ENCODE assay signal across 1 cellular context in the genomic region with DNA sequence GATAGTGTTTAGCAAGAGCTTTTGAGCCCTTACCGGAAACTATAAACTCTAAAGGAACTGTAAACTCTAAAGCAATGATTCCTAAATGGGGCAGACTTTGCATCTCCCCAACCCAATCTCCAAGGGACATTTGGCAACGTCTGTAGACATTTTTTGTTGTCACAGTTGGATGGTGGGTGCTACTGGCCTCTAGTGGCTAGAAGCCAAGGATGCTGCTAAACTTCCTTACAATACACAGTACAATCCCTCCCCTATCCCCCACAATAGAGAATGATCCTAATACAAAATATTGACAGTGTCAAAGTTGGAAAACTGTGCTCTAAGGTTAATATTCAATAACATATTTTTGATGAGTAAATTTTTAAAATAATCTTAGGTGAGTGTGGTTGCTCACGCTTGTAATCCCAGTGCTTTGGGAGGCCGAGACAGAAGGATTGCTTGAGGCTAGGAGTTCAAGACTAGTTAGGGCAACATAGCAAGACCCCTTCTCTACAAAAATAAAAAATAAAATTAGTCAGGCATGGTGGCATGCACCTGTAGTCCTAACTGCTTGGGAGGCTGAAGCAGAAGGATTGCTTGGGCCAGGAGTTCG.
TF ChIP-seq lines count a peak whose summit lies in the region.

No MANE protein-coding gene starts in this region.

TF ChIP-seq in GM12878, 131 proteins besides CTCF, POLR2A, EP300 and RAD21 (continued from another document):
- TF ChIP-seq, protein P1, sequence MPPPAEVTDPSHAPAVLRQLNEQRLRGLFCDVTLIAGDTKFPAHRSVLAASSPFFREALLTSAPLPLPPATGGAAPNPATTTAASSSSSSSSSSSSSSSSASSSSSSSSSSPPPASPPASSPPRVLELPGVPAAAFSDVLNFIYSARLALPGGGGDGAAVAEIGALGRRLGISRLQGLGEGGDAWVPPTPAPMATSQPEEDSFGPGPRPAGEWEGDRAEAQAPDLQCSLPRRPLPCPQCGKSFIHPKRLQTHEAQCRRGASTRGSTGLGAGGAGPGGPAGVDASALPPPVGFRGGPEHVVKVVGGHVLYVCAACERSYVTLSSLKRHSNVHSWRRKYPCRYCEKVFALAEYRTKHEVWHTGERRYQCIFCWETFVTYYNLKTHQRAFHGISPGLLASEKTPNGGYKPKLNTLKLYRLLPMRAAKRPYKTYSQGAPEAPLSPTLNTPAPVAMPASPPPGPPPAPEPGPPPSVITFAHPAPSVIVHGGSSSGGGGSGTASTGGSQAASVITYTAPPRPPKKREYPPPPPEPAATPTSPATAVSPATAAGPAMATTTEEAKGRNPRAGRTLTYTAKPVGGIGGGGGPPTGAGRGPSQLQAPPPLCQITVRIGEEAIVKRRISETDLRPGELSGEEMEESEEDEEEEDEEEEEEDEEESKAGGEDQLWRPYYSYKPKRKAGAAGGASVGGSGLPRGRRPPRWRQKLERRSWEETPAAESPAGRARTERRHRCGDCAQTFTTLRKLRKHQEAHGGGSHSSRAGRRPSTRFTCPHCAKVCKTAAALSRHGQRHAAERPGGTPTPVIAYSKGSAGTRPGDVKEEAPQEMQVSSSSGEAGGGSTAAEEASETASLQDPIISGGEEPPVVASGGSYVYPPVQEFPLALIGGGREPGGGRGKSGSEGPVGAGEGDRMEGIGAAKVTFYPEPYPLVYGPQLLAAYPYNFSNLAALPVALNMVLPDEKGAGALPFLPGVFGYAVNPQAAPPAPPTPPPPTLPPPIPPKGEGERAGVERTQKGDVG (CRISPR knock-in tag; IDR thresholded peaks at IDR 0.05), result no peak
